17 cellular contexts compared by ENCODE assay signal in genomic region chr4:176380352-176381157, GRCh38.
DNase-seq lines count a peak whose midpoint lies in the region; ATAC-seq and TF ChIP-seq lines count a peak whose summit lies in the region.
"Had no signal": no experiment of that assay in that cellular context is flagged by ENCODE, and none has a peak within 500 bp of the region (broad histone marks: within the 10 kb centered on the region; RNA-seq: fewer than 3 reads in every experiment).

No MANE protein-coding gene starts in this region.

- no peak overlapping the region for H3K4me3 Mint-ChIP-seq in MCF 10A (ENCODE audit: unreplicated experiment)
- no peak overlapping the region for H3K4me3 Mint-ChIP-seq in WTC11
- H3K4me3 Mint-ChIP-seq: activated CD8-positive, alpha-beta T cell treated with anti-CD3 and anti-CD28 coated beads, Interleukin-2, amount 10 ng/mL, durations not matched to agents 7 days and 5 days had no signal

- BruUV-seq in MCF 10A (replicated peaks; lab: Mats Ljungman, UMichigan): no TSS peak

- H3K36me3 Mint-ChIP-seq in MCF 10A (ENCODE audit: insufficient read depth, unreplicated experiment) (no peaks in the 10 kb centered on the region), WTC11 (no peaks in the 10 kb centered on the region)

- POLR2A ChIA-PET in MCF 10A (lab: Yijun Ruan, JAX): interaction anchor here (0.6 to 1.8 kb wide), 3 partner anchors 63 to 411 kb away, joined by 3 to 4 read pairs (median 3); no protein-coding TSS in a partner anchor
- POLR2A ChIA-PET in WTC11 (lab: Charles Lee): no interaction called here

- ATAC-seq in WTC11 (no peak; the same call in 1 of the 2 replicates), GM21360 (IDR thresholded peaks at IDR 0.05; ENCODE audit: unreplicated experiment) (no peak)
- ATAC-seq: activated CD8-positive, alpha-beta T cell treated with anti-CD3 and anti-CD28 coated beads, Interleukin-2, amount 10 ng/mL, durations not matched to agents 7 days and 5 days; body of pancreas had no signal

- H3K9me3 ChIP-seq in breast epithelium (no peaks in the 10 kb centered on the region), stomach (no peaks in the 10 kb centered on the region)
- H3K9me3 ChIP-seq: body of pancreas, SJSA1, tibial nerve had no signal

- H3K27me3 Mint-ChIP-seq in MCF 10A (ENCODE audit: insufficient read depth, unreplicated experiment): no peaks in the 10 kb centered on the region
- H3K27me3 Mint-ChIP-seq in WTC11 (ENCODE audit: low read depth): no peaks in the 10 kb centered on the region

- H3K27ac Mint-ChIP-seq in MCF 10A (ENCODE audit: low read depth, unreplicated experiment) (no peak overlapping the region), WTC11 (no peak overlapping the region)
- H3K27ac Mint-ChIP-seq: activated CD8-positive, alpha-beta T cell treated with anti-CD3 and anti-CD28 coated beads, Interleukin-2, amount 10 ng/mL, durations not matched to agents 7 days and 5 days had no signal

- no peaks in the 10 kb centered on the region for H3K9me3 Mint-ChIP-seq in MCF 10A (ENCODE audit: unreplicated experiment)
- no peaks in the 10 kb centered on the region for H3K9me3 Mint-ChIP-seq in WTC11

- CTCF ChIA-PET in MCF 10A (lab: Yijun Ruan, JAX): interaction anchor here (0.6 to 6.2 kb wide), 9 partner anchors 11 to 870 kb away, joined by 3 to 58 read pairs (median 3); no protein-coding TSS in a partner anchor
- CTCF ChIA-PET in WTC11 (lab: Charles Lee): interaction anchor here (0.6 to 1.4 kb wide), 2 partner anchors 103 to 667 kb away, joined by 5 read pairs; no protein-coding TSS in a partner anchor

- WGBS in stomach, 5 donors: 47 to 61% (median 58%) methylated on average over 11 of the region's 11 CpGs

- H3K27ac ChIP-seq in breast epithelium (no peak overlapping the region), stomach (no peak overlapping the region)
- H3K27ac ChIP-seq: body of pancreas, SJSA1, tibial nerve had no signal

- TF ChIP-seq CTCF in breast epithelium (IDR thresholded peaks at IDR 0.05): no peak
- no peak for TF ChIP-seq CTCF in MCF 10A (IDR thresholded peaks at IDR 0.05; ENCODE audit: unreplicated experiment)
- TF ChIP-seq CTCF in fibroblast of villous mesenchyme (IDR thresholded peaks at IDR 0.05; ENCODE audit: insufficient read depth, low read depth, low read length): no peak
- no peak for TF ChIP-seq CTCF in stomach (IDR thresholded peaks at IDR 0.05)
- no peak for TF ChIP-seq CTCF in WTC11 (IDR thresholded peaks at IDR 0.05)

- intact Hi-C loops in breast epithelium (cut with DNase I; ENCODE audit: low total_unique reads) (no loop called here), MCF 10A (cut with micrococcal nuclease) (no loop called here), stomach (cut with DNase I; ENCODE audit: low total_unique reads) (no loop called here)

- no peak for DNase-seq in breast epithelium (ENCODE audit: low spot score in 2 of 2)
- no peak for DNase-seq in MCF 10A (ENCODE audit: unreplicated experiment)
- DNase-seq in NCI-H69 (lab: John Stamatoyannopoulos, UW): peak; percentile 25
- no peak for DNase-seq in fibroblast of villous mesenchyme (ENCODE audit: low read depth)
- no peak for DNase-seq in stomach
- no peak for DNase-seq in WTC11 (ENCODE audit: low spot score)
- DNase-seq in iPS-NIHi7 (ENCODE audit: extremely low spot score): no peak
- DNase-seq: activated CD8-positive, alpha-beta T cell treated with anti-CD3 and anti-CD28 coated beads, Interleukin-2, amount 10 ng/mL, durations not matched to agents 7 days and 5 days; activated effector memory CD4-positive, alpha-beta T cell treated with Interleukin-2 at 50 U/mL for 16 hours; body of pancreas; foreskin fibroblast; KG1; NCI-H1694; NCI-H82 had no signal

- peaks cover 8% of the 10 kb centered on the region for H3K4me1 Mint-ChIP-seq in MCF 10A (ENCODE audit: insufficient read depth, unreplicated experiment)
- H3K4me1 Mint-ChIP-seq in WTC11: no peaks in the 10 kb centered on the region

- TF ChIP-seq POLR2A in breast epithelium (IDR thresholded peaks at IDR 0.05) (no peak), stomach (IDR thresholded peaks at IDR 0.05) (no peak)

- H3K36me3 ChIP-seq in breast epithelium (no peaks in the 10 kb centered on the region), stomach (no peaks in the 10 kb centered on the region)
- H3K36me3 ChIP-seq: SJSA1, tibial nerve had no signal

- no peaks in the 10 kb centered on the region for H3K27me3 ChIP-seq in breast epithelium
- no peaks in the 10 kb centered on the region for H3K27me3 ChIP-seq in stomach
- H3K27me3 ChIP-seq: body of pancreas, SJSA1, tibial nerve had no signal

- H3K4me3 ChIP-seq in breast epithelium (peak overlapping the region in 2 of 3 donors; percentile 10 to 19), fibroblast of villous mesenchyme (ENCODE audit: low read depth, low read length) (peak overlapping the region; percentile 7), stomach (peak overlapping the region in 3 of 4 donors; percentile 20 to 37 (median 24))
- H3K4me3 ChIP-seq: body of pancreas, SJSA1 had no signal

- no peak for TF ChIP-seq EP300 in stomach (IDR thresholded peaks at IDR 0.05)

- no peaks in the 10 kb centered on the region for H3K4me1 ChIP-seq in breast epithelium
- H3K4me1 ChIP-seq in stomach: no peaks in the 10 kb centered on the region
- H3K4me1 ChIP-seq: body of pancreas, tibial nerve had no signal

TF ChIP-seq in WTC11, 78 proteins besides CTCF, POLR2A, EP300 and RAD21:
- TF ChIP-seq ZNF671 (CRISPR knock-in tag; IDR thresholded peaks at IDR 0.05): no peak
- no peak for TF ChIP-seq OVOL2 (CRISPR knock-in tag; IDR thresholded peaks at IDR 0.05; ENCODE audit: borderline replicate concordance)
- TF ChIP-seq TEAD4 (CRISPR knock-in tag; IDR thresholded peaks at IDR 0.05): no peak
- no peak for TF ChIP-seq NFYB (CRISPR knock-in tag; conservative IDR thresholded peaks at IDR 0.05; ENCODE audit: low read depth)
- TF ChIP-seq HMGA2 (CRISPR knock-in tag; IDR thresholded peaks at IDR 0.05): no peak
- TF ChIP-seq PRRX2 (CRISPR knock-in tag; IDR thresholded peaks at IDR 0.05): no peak
- TF ChIP-seq NR3C1 (CRISPR knock-in tag; conservative IDR thresholded peaks at IDR 0.05; ENCODE audit: low read depth): no peak
- TF ChIP-seq ZNF512 (CRISPR knock-in tag; IDR thresholded peaks at IDR 0.05; ENCODE audit: borderline replicate concordance): no peak
